Comparison of ENCODE assay signal across 8 cellular contexts in genomic region chr17:58344047-58344790, GRCh38. TPM values are rescaled to one million over a fixed set of nuclear protein-coding genes. Genes with fewer than 3 reads are reported as not detected.
DNase-seq lines count a peak whose midpoint lies in the region; ATAC-seq and TF ChIP-seq lines count a peak whose summit lies in the region.

No MANE protein-coding gene starts in this region.

- no peak for TF ChIP-seq CTCF in DND-41 (IDR thresholded peaks at IDR 0.05; ENCODE audit: borderline replicate concordance, extremely low read depth, low read length, poor library complexity, severe bottlenecking)

- no peaks in the 10 kb centered on the region for H3K9me3 ChIP-seq in DND-41 (ENCODE audit: insufficient read depth, low read length, severe bottlenecking)
- H3K9me3 ChIP-seq in HAP-1 = no peaks in the 10 kb centered on the region

- DNase-seq in DND-41 = peak; percentile 94
- peak; percentile 95 to 96 for DNase-seq in Kasumi-1 (lab: John Stamatoyannopoulos, UW)
- DNase-seq in activated CD8-positive, alpha-beta memory T cell treated with anti-CD3 and anti-CD28 coated beads for 48 hours (ENCODE audit: low read depth in 2 of 3, low spot score in 2 of 3) = peak; percentile 54 to 79 (median 79)
- no peak for DNase-seq in left lobe of liver (ENCODE audit: low spot score)
- peak; percentile 90 for DNase-seq in stimulated activated naive CD4-positive, alpha-beta T cell treated with Interleukin-2 at 50 U/mL for 16 hours (lab: John Stamatoyannopoulos, UW)
- no peak for DNase-seq in SW480 (ENCODE audit: low spot score)
- no peak for DNase-seq in HAP-1 (ENCODE audit: low spot score in 2 of 2)

- H3K9ac ChIP-seq in DND-41 (ENCODE audit: low read depth, low read length) = peak overlapping the region; percentile 99

- no peak overlapping the region for H2AFZ ChIP-seq in DND-41 (ENCODE audit: low read depth, low read length)

- peak overlapping the region; percentile 100 for H3K27ac ChIP-seq in DND-41 (ENCODE audit: low read length)

- in situ Hi-C loops in HAP-1 (cut with MboI; ENCODE audit: low sequenced_read_pairs) = no loop called here

- peaks cover 80% of the 10 kb centered on the region for H3K36me3 ChIP-seq in DND-41 (ENCODE audit: insufficient read depth, low read length)
- peaks cover 43% of the 10 kb centered on the region for H3K36me3 ChIP-seq in HAP-1 (replicated peaks)

- H3K4me1 ChIP-seq in DND-41 (ENCODE audit: insufficient read depth, low read length) (peaks cover 100% of the 10 kb centered on the region), HAP-1 (no peaks in the 10 kb centered on the region)

- H3K4me2 ChIP-seq in DND-41 (ENCODE audit: insufficient read depth, low read length) = peak overlapping the region; percentile 65

- H3K79me2 ChIP-seq in DND-41 (ENCODE audit: insufficient read depth, low read length) = peaks cover 99% of the 10 kb centered on the region

- peak overlapping the region; percentile 25 to 53; a peak in 3 of 4 replicates for H3K4me3 ChIP-seq in DND-41 (ENCODE audit: low read depth in 1 of 2, low read length in 2 of 2)
- no peak overlapping the region for H3K4me3 ChIP-seq in HAP-1

- H3K27me3 ChIP-seq in DND-41 (ENCODE audit: insufficient read depth, low read length, poor library complexity) (no peaks in the 10 kb centered on the region), HAP-1 (ENCODE audit: low read depth) (no peaks in the 10 kb centered on the region)

- ATAC-seq in DND-41 (ENCODE audit: insufficient read depth, low read depth) (peak; percentile 81), GM21526 (IDR thresholded peaks at IDR 0.05; ENCODE audit: low FRiP score, unreplicated experiment) (peak; percentile 67), left lobe of liver (peak; percentile 44)

- H4K20me1 ChIP-seq in DND-41 (ENCODE audit: insufficient read depth, low read length) = peaks cover 32% of the 10 kb centered on the region

RNA-seq across cellular contexts. Expression of gene SUPT4H1, which starts 7.8 kb away (rescaled TPM):
- total RNA-seq in left lobe of liver = 40.0 TPM

RNA-seq across cellular contexts. Expression of gene TSPOAP1, which starts 15.6 kb away (rescaled TPM):
- total RNA-seq in left lobe of liver = 6.5 TPM

Comparison
In these comparisons a context has a peak if more than half of its experiments do, and no peak if none do; other contexts are left out.
1. DNase-seq: peak in DND-41 (single experiment), Kasumi-1 (2 of 2), activated CD8-positive, alpha-beta memory T cell treated with anti-CD3 and anti-CD28 coated beads for 48 hours (3 of 3) and stimulated activated naive CD4-positive, alpha-beta T cell treated with Interleukin-2 at 50 U/mL for 16 hours (single experiment); none in left lobe of liver (single experiment), SW480 (single experiment) and HAP-1 (0 of 2).
2. Peak in every context shown above with its lines, with median percentiles within 50 percentile points of each other: ATAC-seq.